23 cellular contexts compared by ENCODE assay signal in genomic region chr10:111347386-111348005, GRCh38.
DNase-seq lines count a peak whose midpoint lies in the region; ATAC-seq, FAIRE-seq and TF ChIP-seq lines count a peak whose summit lies in the region.
"Had no signal": no experiment of that assay in that cellular context is flagged by ENCODE, and none has a peak within 500 bp of the region (broad histone marks: within the 10 kb centered on the region; RNA-seq: fewer than 3 reads in every experiment).

No MANE protein-coding gene starts in this region.

- H3K27me3 ChIP-seq in body of pancreas (no peaks in the 10 kb centered on the region), pancreas (no peaks in the 10 kb centered on the region)
- H3K27me3 ChIP-seq: ascending aorta, neural progenitor cell, sigmoid colon had no signal

- peaks cover 20% of the 10 kb centered on the region for H3K4me1 Mint-ChIP-seq in Calu3 (ENCODE audit: low read depth, unreplicated experiment)
- H3K4me1 Mint-ChIP-seq: activated CD4-positive, alpha-beta T cell treated with anti-CD3 and anti-CD28 coated beads, Interleukin-2, amount 10 ng/mL, durations not matched to agents 7 days and 5 days; neural progenitor cell; T-helper 17 cell had no signal

- no peak overlapping the region for H3K4me3 ChIP-seq in LNCaP clone FGC (ENCODE audit: low read depth, low read length)
- H3K4me3 ChIP-seq in body of pancreas, result no peak overlapping the region
- H3K4me3 ChIP-seq in pancreas, result no peak overlapping the region
- H3K4me3 ChIP-seq: ascending aorta, dorsolateral prefrontal cortex, neural progenitor cell, sigmoid colon had no signal

- intact Hi-C loops in Calu3 (cut with micrococcal nuclease; ENCODE audit: unreplicated experiment), result no loop called here
- intact Hi-C loops in body of pancreas (cut with DNase I), result no loop called here
- intact Hi-C loops in pancreas (cut with DNase I), result no loop called here

- H3K36me3 Mint-ChIP-seq in Calu3 (ENCODE audit: insufficient read depth, unreplicated experiment), result no peaks in the 10 kb centered on the region
- H3K36me3 Mint-ChIP-seq: activated naive CD4-positive, alpha-beta T cell treated with anti-CD3 and anti-CD28 coated beads, Interleukin-2, amount 50 U/mL, for 72 hours; neural progenitor cell had no signal

- H3K9me3 ChIP-seq in body of pancreas (no peaks in the 10 kb centered on the region), pancreas (no peaks in the 10 kb centered on the region)
- H3K9me3 ChIP-seq: ascending aorta had no signal

- peak overlapping the region; percentile 52 for H3K27ac Mint-ChIP-seq in Calu3 (ENCODE audit: unreplicated experiment)
- H3K27ac Mint-ChIP-seq: activated CD4-positive, alpha-beta T cell treated with anti-CD3 and anti-CD28 coated beads, Interleukin-2, amount 10 ng/mL, durations not matched to agents 7 days and 5 days; activated naive CD4-positive, alpha-beta T cell treated with anti-CD3 and anti-CD28 coated beads, Interleukin-2, amount 50 U/mL, for 72 hours; neural progenitor cell; T-helper 17 cell had no signal

- ATAC-seq in body of pancreas, result peak; percentile 82
- ATAC-seq in pancreas, result peak; percentile 87 to 97 (median 95)
- no peak for ATAC-seq in HG03565 (IDR thresholded peaks at IDR 0.05; ENCODE audit: unreplicated experiment)
- ATAC-seq in HG03280 (IDR thresholded peaks at IDR 0.05; ENCODE audit: unreplicated experiment), result no peak
- ATAC-seq: activated naive CD4-positive, alpha-beta T cell treated with anti-CD3 and anti-CD28 coated beads, Interleukin-2, amount 50 U/mL, for 72 hours; Panc1; T-helper 17 cell had no signal

- no peak for TF ChIP-seq POLR2A in body of pancreas (IDR thresholded peaks at IDR 0.05)

- no peaks in the 10 kb centered on the region for H3K27me3 Mint-ChIP-seq in Calu3 (ENCODE audit: unreplicated experiment)

- WGBS in body of pancreas, 2 donors, result 18 to 24% methylated on average over 6 of the region's 6 CpGs
- 18 to 22% methylated on average over 6 of the region's 6 CpGs for WGBS in pancreas, 2 donors

- peak overlapping the region in 2 of 4 donors; percentile 31 to 32 for H3K27ac ChIP-seq in body of pancreas
- H3K27ac ChIP-seq in pancreas, result peak overlapping the region in 2 of 4 donors; percentile 25 to 40
- H3K27ac ChIP-seq: ascending aorta, C4-2B, dorsolateral prefrontal cortex, neural progenitor cell, sigmoid colon, WERI-Rb-1 had no signal

- H3K4me1 ChIP-seq in body of pancreas, result peaks cover 12% of the 10 kb centered on the region
- H3K4me1 ChIP-seq in pancreas, result peaks cover 0 to 12% (median 0%) of the 10 kb centered on the region in 3 donors
- H3K4me1 ChIP-seq: ascending aorta, neural progenitor cell, sigmoid colon had no signal

- FAIRE-seq in pancreas (lab: Jason Lieb, UNC), result peak; percentile 49
- FAIRE-seq: urothelium cell line had no signal

- no peak for TF ChIP-seq CTCF in Calu3 (IDR thresholded peaks at IDR 0.05; ENCODE audit: unreplicated experiment)
- no peak for TF ChIP-seq CTCF in LNCaP clone FGC (IDR thresholded peaks at IDR 0.05; ENCODE audit: control insufficient read depth, extremely low read depth, insufficient read depth)
- no peak for TF ChIP-seq CTCF in body of pancreas (IDR thresholded peaks at IDR 0.05)
- no peak for TF ChIP-seq CTCF in pancreas (IDR thresholded peaks at IDR 0.05)

- BruUV-seq in Calu3 (replicated peaks; lab: Mats Ljungman, UMichigan), result no TSS peak

- CTCF ChIA-PET in Calu3 (lab: Charles Lee), result interaction anchor here (1.3 kb wide), 1 partner anchor 271 kb away, joined by 6 read pairs; the partner anchor contains the start of gene ADRA2A

- no peak overlapping the region for H3K4me3 Mint-ChIP-seq in Calu3 (ENCODE audit: low read depth, unreplicated experiment)
- H3K4me3 Mint-ChIP-seq: activated CD4-positive, alpha-beta T cell treated with anti-CD3 and anti-CD28 coated beads, Interleukin-2, amount 10 ng/mL, durations not matched to agents 7 days and 5 days; neural progenitor cell; T-helper 17 cell had no signal

- no peaks in the 10 kb centered on the region for H3K36me3 ChIP-seq in body of pancreas (replicated peaks in 1 of 2; ENCODE audit: insufficient read depth in 1 of 2, low read depth in 2 of 2)
- no peaks in the 10 kb centered on the region for H3K36me3 ChIP-seq in pancreas
- H3K36me3 ChIP-seq: ascending aorta, neural progenitor cell, sigmoid colon, WERI-Rb-1 had no signal

- DNase-seq in Calu3, result peak; percentile 63
- DNase-seq in LNCaP clone FGC (ENCODE audit: low read depth), result peak; percentile 81
- DNase-seq in body of pancreas, result peak; percentile 81 to 91 (median 84)
- peak in 4 of 6 donors; percentile 50 to 82 (median 75) for DNase-seq in pancreas
- DNase-seq in cortex of kidney (lab: John Stamatoyannopoulos, UW), result no peak
- DNase-seq: activated CD4-positive, alpha-beta T cell treated with anti-CD3 and anti-CD28 coated beads, Interleukin-2, amount 10 ng/mL, durations not matched to agents 7 days and 5 days; central memory CD4-positive, alpha-beta T cell; dorsolateral prefrontal cortex; GF-D8; head of caudate nucleus; NCI-H1092; NCI-H446; sigmoid colon; T-helper 17 cell; WERI-Rb-1 had no signal

- no peaks in the 10 kb centered on the region for H3K9me3 Mint-ChIP-seq in Calu3 (ENCODE audit: low read depth, unreplicated experiment)
- H3K9me3 Mint-ChIP-seq: activated CD4-positive, alpha-beta T cell treated with anti-CD3 and anti-CD28 coated beads, Interleukin-2, amount 10 ng/mL, durations not matched to agents 7 days and 5 days had no signal

Comparison
In these comparisons a context has a peak if more than half of its experiments do, and no peak if none do; other contexts are left out.
1. ATAC-seq: peak in body of pancreas (single experiment) and pancreas (4 of 4); none in HG03565 (single experiment) and HG03280 (single experiment).